In the genomic region with DNA sequence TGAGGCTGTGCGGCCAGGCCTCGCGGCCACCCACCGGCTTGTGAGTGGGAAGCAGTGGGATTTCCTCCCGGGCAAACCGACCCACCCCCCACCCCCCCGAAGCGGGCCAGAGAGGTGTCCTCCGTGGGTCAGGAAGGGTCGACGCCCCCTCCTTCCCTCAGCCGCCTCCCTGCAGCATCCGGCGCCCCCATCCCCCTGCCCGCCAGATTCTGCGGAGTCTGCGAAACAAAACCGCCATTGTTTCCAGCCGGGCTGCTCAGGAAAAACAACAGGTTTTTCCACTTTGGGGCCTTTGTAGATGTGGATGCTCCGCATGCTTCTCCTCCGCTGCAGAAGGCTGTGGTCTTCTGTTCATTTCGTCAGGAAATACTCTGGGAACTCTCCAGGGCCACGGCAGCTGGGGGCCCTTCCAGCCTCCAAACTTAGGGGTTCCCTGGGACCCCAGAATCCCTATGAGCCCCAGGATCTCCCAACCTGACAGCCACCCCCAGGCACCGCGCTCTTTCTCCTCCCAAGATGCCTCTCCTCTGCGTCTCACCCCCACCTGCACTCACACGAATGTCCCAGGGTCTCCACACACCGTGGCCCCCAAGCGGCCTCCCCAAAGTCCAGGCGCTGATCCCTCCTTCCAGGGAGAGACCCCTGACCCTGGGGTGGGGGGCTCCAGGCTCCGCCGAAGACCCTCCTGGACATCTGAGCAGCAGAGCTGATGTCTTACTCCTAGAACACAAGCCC, we compare ENCODE assay signal across 2 cellular contexts.
TF ChIP-seq lines count a peak whose summit lies in the region.
"Not testable (repeated sequence)": the region's sequence is repeated elsewhere in the genome, so short reads cannot be mapped to it uniquely, and the experiment has no call there.

No MANE protein-coding gene starts in this region.

TF ChIP-seq in Ishikawa, 13 proteins besides CTCF, POLR2A, EP300 and RAD21 (continued from another document):
- TF ChIP-seq TCF12 (IDR thresholded peaks at IDR 0.05; ENCODE audit: low read depth) (peak; percentile 31; the same call in 1 of the 2 replicates), YY1 (IDR thresholded peaks at IDR 0.05; ENCODE audit: low read depth) (peak; percentile 60; the same call in 1 of the 2 replicates), MAX (IDR thresholded peaks at IDR 0.05) (peak; percentile 39; the same call in 1 of the 2 replicates)
TF ChIP-seq in Ishikawa: peak in this region for 4; not testable (repeated sequence) for 9.

TF ChIP-seq in HepG2, 621 proteins besides CTCF, POLR2A, EP300 and RAD21 (continued from another document and continues in another):
- TF ChIP-seq RXRA (CRISPR knock-in tag; IDR thresholded peaks at IDR 0.05): peak; percentile 32; the same call in 1 of the 2 replicates
- TF ChIP-seq ZNF687 (CRISPR knock-in tag; IDR thresholded peaks at IDR 0.05): peak; percentile 66
- peak; percentile 57; the same call in 1 of the 2 replicates for TF ChIP-seq MED1 (CRISPR knock-in tag; IDR thresholded peaks at IDR 0.05)
- peak; percentile 46; the same call in 1 of the 2 replicates for TF ChIP-seq ZGPAT (CRISPR knock-in tag; IDR thresholded peaks at IDR 0.05)
- not testable (repeated sequence) for TF ChIP-seq SOX13, NR2F6, SOX6 (IDR thresholded peaks at IDR 0.05)
- TF ChIP-seq SOX13 (CRISPR knock-in tag; conservative IDR thresholded peaks at IDR 0.05 in 1 of 2, IDR thresholded peaks at IDR 0.05 in 1 of 2): peak in 1 of 2 experiments; percentile 85; a peak in 2 of 4 replicates
- TF ChIP-seq RXRB (CRISPR knock-in tag; IDR thresholded peaks at IDR 0.05; ENCODE audit: borderline replicate concordance): peak; percentile 62; the same call in 1 of the 2 replicates
- peak; percentile 67; the same call in 1 of the 2 replicates for TF ChIP-seq RARA (CRISPR knock-in tag; IDR thresholded peaks at IDR 0.05)
- TF ChIP-seq GABPB1 (CRISPR knock-in tag; IDR thresholded peaks at IDR 0.05): peak; percentile 53; the same call in 1 of the 2 replicates
- TF ChIP-seq FOXO1 (CRISPR knock-in tag; IDR thresholded peaks at IDR 0.05): peak; percentile 58; the same call in 1 of the 2 replicates
- TF ChIP-seq MYC (CRISPR knock-in tag; IDR thresholded peaks at IDR 0.05; ENCODE audit: borderline replicate concordance): 0 out of 2 replicates have a peak, but pooled peaks have one; percentile 18
- peak; percentile 51; the same call in 1 of the 2 replicates for TF ChIP-seq KAT8 (CRISPR knock-in tag; IDR thresholded peaks at IDR 0.05)
- TF ChIP-seq PATZ1 (CRISPR knock-in tag; IDR thresholded peaks at IDR 0.05): peak; percentile 90
- peak; percentile 70 for TF ChIP-seq NR2F6 (CRISPR knock-in tag; IDR thresholded peaks at IDR 0.05)
- peak; percentile 36 for TF ChIP-seq NCOA2 (CRISPR knock-in tag; IDR thresholded peaks at IDR 0.05)
- TF ChIP-seq, protein P1, sequence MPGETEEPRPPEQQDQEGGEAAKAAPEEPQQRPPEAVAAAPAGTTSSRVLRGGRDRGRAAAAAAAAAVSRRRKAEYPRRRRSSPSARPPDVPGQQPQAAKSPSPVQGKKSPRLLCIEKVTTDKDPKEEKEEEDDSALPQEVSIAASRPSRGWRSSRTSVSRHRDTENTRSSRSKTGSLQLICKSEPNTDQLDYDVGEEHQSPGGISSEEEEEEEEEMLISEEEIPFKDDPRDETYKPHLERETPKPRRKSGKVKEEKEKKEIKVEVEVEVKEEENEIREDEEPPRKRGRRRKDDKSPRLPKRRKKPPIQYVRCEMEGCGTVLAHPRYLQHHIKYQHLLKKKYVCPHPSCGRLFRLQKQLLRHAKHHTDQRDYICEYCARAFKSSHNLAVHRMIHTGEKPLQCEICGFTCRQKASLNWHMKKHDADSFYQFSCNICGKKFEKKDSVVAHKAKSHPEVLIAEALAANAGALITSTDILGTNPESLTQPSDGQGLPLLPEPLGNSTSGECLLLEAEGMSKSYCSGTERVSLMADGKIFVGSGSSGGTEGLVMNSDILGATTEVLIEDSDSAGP (CRISPR knock-in tag; IDR thresholded peaks at IDR 0.05; ENCODE audit: borderline replicate concordance): peak; percentile 42; the same call in 1 of the 2 replicates
- peak; percentile 18; the same call in 1 of the 2 replicates for TF ChIP-seq ELF1 (CRISPR knock-in tag; IDR thresholded peaks at IDR 0.05)
- TF ChIP-seq RBM39 (IDR thresholded peaks at IDR 0.05; ENCODE audit: low read depth, low read length, poor library complexity, severe bottlenecking): peak; percentile 34
- TF ChIP-seq HNRNPLL (IDR thresholded peaks at IDR 0.05; ENCODE audit: low read depth, low read length, poor library complexity, severe bottlenecking): peak; percentile 57
- TF ChIP-seq ZNF281 (CRISPR knock-in tag; IDR thresholded peaks at IDR 0.05; ENCODE audit: borderline replicate concordance): peak; percentile 81; the same call in 1 of the 2 replicates
- TF ChIP-seq HDAC1 (CRISPR knock-in tag; IDR thresholded peaks at IDR 0.05): peak; percentile 50; the same call in 1 of the 2 replicates
- peak; percentile 61 for TF ChIP-seq PAXIP1 (CRISPR knock-in tag; conservative IDR thresholded peaks at IDR 0.05)
- peak; percentile 41; the same call in 1 of the 2 replicates for TF ChIP-seq POLR2G (IDR thresholded peaks at IDR 0.05; ENCODE audit: low read depth, low read length)
- peak; percentile 81 for TF ChIP-seq SOX5 (CRISPR knock-in tag; IDR thresholded peaks at IDR 0.05; ENCODE audit: borderline replicate concordance)
- TF ChIP-seq BCL6 (CRISPR knock-in tag; IDR thresholded peaks at IDR 0.05): peak; percentile 52
- TF ChIP-seq YY1 (IDR thresholded peaks at IDR 0.05; ENCODE audit: insufficient read depth, insufficient replicate concordance, low read depth, low read length): peak; percentile 66
- TF ChIP-seq HDAC2 (CRISPR knock-in tag; IDR thresholded peaks at IDR 0.05): peak; percentile 51
- peak; percentile 81 for TF ChIP-seq ETV5 (CRISPR knock-in tag; IDR thresholded peaks at IDR 0.05; ENCODE audit: borderline replicate concordance)
- 0 out of 2 replicates have a peak, but pooled peaks have one; percentile 21 for TF ChIP-seq PHF8 (CRISPR knock-in tag; IDR thresholded peaks at IDR 0.05)
- 0 out of 2 replicates have a peak, but pooled peaks have one; percentile 16 for TF ChIP-seq ZFY (CRISPR knock-in tag; IDR thresholded peaks at IDR 0.05)
- peak; percentile 90 for TF ChIP-seq ZSCAN25 (CRISPR knock-in tag; IDR thresholded peaks at IDR 0.05)
- peak; percentile 35; the same call in 1 of the 2 replicates for TF ChIP-seq SAP130 (CRISPR knock-in tag; IDR thresholded peaks at IDR 0.05; ENCODE audit: low read depth)
- 0 out of 2 replicates have a peak, but pooled peaks have one; percentile 24 for TF ChIP-seq ZNF792 (CRISPR knock-in tag; IDR thresholded peaks at IDR 0.05)
- TF ChIP-seq SOX6 (CRISPR knock-in tag; IDR thresholded peaks at IDR 0.05): peak; percentile 76
